ENCODE assay signal across 9 cellular contexts in the genomic region with DNA sequence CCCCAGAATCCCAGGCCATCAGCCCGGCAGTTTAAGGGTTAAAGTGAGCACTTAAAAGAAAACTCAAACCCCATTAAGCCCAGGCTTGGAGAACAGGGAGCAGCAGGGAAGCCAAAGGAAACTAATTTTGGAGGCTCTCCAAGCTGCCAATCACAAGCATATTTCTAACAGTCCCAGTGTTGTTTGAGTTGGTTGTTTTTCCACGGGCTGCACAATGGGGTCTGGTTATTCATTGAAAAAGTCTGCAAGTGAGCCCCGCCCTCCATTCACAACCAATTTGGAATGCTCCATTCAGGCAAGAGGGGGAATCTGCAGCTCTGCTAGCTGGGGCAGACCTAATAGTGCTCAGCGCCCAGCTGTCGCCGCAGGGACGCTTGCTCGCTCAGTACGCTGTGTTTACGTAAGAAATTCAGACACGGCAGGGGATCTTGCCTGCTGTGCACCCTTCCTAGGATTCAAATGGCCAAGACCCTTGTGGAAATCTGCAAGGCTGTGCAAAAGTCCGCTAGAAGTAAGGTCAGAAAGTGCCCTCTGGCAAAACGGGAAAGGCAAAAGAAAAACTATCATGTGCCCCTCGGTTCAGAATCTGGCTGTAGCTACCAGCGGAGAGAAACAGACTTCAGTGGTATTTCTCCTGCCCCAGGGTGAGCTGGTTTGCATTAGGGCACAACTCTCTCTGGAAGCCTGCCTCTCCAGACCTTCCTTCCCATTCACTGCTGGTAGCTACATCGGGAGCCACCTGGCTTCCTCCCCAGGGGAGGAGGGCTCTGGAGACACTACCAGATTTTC. TPM values are rescaled to one million over a fixed set of nuclear protein-coding genes. Genes with fewer than 3 reads are reported as not detected.
DNase-seq lines count a peak whose midpoint lies in the region; ATAC-seq and TF ChIP-seq lines count a peak whose summit lies in the region.
"Had no signal": no experiment of that assay in that cellular context is flagged by ENCODE, and none has a peak within 500 bp of the region (broad histone marks: within the 10 kb centered on the region; RNA-seq: fewer than 3 reads in every experiment).

No MANE protein-coding gene starts in this region.

- H3K4me1 ChIP-seq in muscle layer of duodenum (ENCODE audit: control insufficient read depth in 1 of 2, insufficient read depth in 2 of 2, low read length in 2 of 2) (peaks cover 11 to 28% of the 10 kb centered on the region in 2 donors), aorta (ENCODE audit: control insufficient read depth in 1 of 2, insufficient read depth in 2 of 2, low read length in 2 of 2) (no peaks in the 10 kb centered on the region)

- H3K9me3 ChIP-seq in muscle layer of duodenum (ENCODE audit: control insufficient read depth in 1 of 2, low read length in 2 of 2) (no peaks in the 10 kb centered on the region), aorta (ENCODE audit: control insufficient read depth, low read length) (no peaks in the 10 kb centered on the region)

- no peaks in the 10 kb centered on the region for H3K36me3 ChIP-seq in muscle layer of duodenum (ENCODE audit: control insufficient read depth in 1 of 2, insufficient read depth in 2 of 2, low read length in 2 of 2)
- H3K36me3 ChIP-seq in aorta (ENCODE audit: control insufficient read depth in 1 of 2, insufficient read depth in 2 of 2, low read length in 1 of 2): no peaks in the 10 kb centered on the region

- no peaks in the 10 kb centered on the region for H3K27me3 ChIP-seq in muscle layer of duodenum (ENCODE audit: low read depth, low read length)
- H3K27me3 ChIP-seq in aorta (ENCODE audit: control insufficient read depth in 1 of 2, insufficient read depth in 2 of 2, low read length in 1 of 2): no peaks in the 10 kb centered on the region

- no peak overlapping the region for H3K27ac ChIP-seq in muscle layer of duodenum (ENCODE audit: low read length)
- H3K27ac ChIP-seq in aorta (ENCODE audit: low read depth in 1 of 2, low read length in 2 of 2): peak overlapping the region in 1 of 2 donors; percentile 32

- H3K4me3 ChIP-seq in fibroblast of pulmonary artery (replicated peaks; ENCODE audit: low read depth, low read length) (peak overlapping the region; percentile 54), muscle layer of duodenum (ENCODE audit: low read depth in 1 of 2, low read length in 2 of 2) (peak overlapping the region; percentile 18 to 58), aorta (ENCODE audit: low read length in 2 of 2) (peak overlapping the region; percentile 18 to 53)

- ATAC-seq in SK-N-SH treated with all-trans-retinoic acid at 6 μM for 48 hours (peak; percentile 88), aorta (ENCODE audit: low FRiP score) (peak; percentile 79), HG03196 (IDR thresholded peaks at IDR 0.05; ENCODE audit: unreplicated experiment) (no peak), GM18867 (IDR thresholded peaks at IDR 0.05; ENCODE audit: unreplicated experiment) (no peak)

- intact Hi-C loops in aorta (cut with DNase I): no loop called here

- peak; percentile 99 for DNase-seq in COLO829 (ENCODE audit: low spot score)
- DNase-seq in MV-4-11 (lab: John Stamatoyannopoulos, UW): peak; percentile 28
- peak; percentile 94 for DNase-seq in fibroblast of pulmonary artery (ENCODE audit: low read depth)
- DNase-seq in aorta: peak; percentile 58 to 75
- DNase-seq: naive thymus-derived CD8-positive, alpha-beta T cell had no signal

- 0% methylated on average over 16 of the region's 16 CpGs for WGBS in aorta, 2 donors

- TF ChIP-seq CTCF in fibroblast of pulmonary artery (IDR thresholded peaks at IDR 0.05; ENCODE audit: low read length, missing control alignments): no peak

TF ChIP-seq in SK-N-SH treated with all-trans-retinoic acid at 6 μM for 48 hours, 23 proteins besides CTCF, POLR2A, EP300 and RAD21 (continues in another document):
- TF ChIP-seq, protein P1, sequence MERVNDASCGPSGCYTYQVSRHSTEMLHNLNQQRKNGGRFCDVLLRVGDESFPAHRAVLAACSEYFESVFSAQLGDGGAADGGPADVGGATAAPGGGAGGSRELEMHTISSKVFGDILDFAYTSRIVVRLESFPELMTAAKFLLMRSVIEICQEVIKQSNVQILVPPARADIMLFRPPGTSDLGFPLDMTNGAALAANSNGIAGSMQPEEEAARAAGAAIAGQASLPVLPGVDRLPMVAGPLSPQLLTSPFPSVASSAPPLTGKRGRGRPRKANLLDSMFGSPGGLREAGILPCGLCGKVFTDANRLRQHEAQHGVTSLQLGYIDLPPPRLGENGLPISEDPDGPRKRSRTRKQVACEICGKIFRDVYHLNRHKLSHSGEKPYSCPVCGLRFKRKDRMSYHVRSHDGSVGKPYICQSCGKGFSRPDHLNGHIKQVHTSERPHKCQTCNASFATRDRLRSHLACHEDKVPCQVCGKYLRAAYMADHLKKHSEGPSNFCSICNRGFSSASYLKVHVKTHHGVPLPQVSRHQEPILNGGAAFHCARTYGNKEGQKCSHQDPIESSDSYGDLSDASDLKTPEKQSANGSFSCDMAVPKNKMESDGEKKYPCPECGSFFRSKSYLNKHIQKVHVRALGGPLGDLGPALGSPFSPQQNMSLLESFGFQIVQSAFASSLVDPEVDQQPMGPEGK (CRISPR knock-in tag; IDR thresholded peaks at IDR 0.05; ENCODE audit: borderline replicate concordance): no peak
- TF ChIP-seq ZFP3 (CRISPR knock-in tag; IDR thresholded peaks at IDR 0.05) (no peak), ZNF565 (CRISPR knock-in tag; conservative IDR thresholded peaks at IDR 0.05; ENCODE audit: low read depth) (no peak), RARB (CRISPR knock-in tag; IDR thresholded peaks at IDR 0.05) (no peak), SNAI2 (CRISPR knock-in tag; IDR thresholded peaks at IDR 0.05) (no peak), ZFP30 (CRISPR knock-in tag; IDR thresholded peaks at IDR 0.05) (no peak), ARNTL (CRISPR knock-in tag; IDR thresholded peaks at IDR 0.05; ENCODE audit: borderline replicate concordance, low read depth) (no peak), GLIS3 (CRISPR knock-in tag; IDR thresholded peaks at IDR 0.05) (no peak), ZNF70 (CRISPR knock-in tag; IDR thresholded peaks at IDR 0.05) (no peak), ESRRG (CRISPR knock-in tag; IDR thresholded peaks at IDR 0.05) (no peak), TOX (CRISPR knock-in tag; IDR thresholded peaks at IDR 0.05; ENCODE audit: borderline replicate concordance) (no peak), ISL1 (CRISPR knock-in tag; IDR thresholded peaks at IDR 0.05) (0 out of 2 replicates have a peak, but pooled peaks have one; percentile 20), TCF4 (CRISPR knock-in tag; IDR thresholded peaks at IDR 0.05; ENCODE audit: borderline replicate concordance) (peak; percentile 56; the same call in 1 of the 2 replicates)
- TF ChIP-seq, protein P2, sequence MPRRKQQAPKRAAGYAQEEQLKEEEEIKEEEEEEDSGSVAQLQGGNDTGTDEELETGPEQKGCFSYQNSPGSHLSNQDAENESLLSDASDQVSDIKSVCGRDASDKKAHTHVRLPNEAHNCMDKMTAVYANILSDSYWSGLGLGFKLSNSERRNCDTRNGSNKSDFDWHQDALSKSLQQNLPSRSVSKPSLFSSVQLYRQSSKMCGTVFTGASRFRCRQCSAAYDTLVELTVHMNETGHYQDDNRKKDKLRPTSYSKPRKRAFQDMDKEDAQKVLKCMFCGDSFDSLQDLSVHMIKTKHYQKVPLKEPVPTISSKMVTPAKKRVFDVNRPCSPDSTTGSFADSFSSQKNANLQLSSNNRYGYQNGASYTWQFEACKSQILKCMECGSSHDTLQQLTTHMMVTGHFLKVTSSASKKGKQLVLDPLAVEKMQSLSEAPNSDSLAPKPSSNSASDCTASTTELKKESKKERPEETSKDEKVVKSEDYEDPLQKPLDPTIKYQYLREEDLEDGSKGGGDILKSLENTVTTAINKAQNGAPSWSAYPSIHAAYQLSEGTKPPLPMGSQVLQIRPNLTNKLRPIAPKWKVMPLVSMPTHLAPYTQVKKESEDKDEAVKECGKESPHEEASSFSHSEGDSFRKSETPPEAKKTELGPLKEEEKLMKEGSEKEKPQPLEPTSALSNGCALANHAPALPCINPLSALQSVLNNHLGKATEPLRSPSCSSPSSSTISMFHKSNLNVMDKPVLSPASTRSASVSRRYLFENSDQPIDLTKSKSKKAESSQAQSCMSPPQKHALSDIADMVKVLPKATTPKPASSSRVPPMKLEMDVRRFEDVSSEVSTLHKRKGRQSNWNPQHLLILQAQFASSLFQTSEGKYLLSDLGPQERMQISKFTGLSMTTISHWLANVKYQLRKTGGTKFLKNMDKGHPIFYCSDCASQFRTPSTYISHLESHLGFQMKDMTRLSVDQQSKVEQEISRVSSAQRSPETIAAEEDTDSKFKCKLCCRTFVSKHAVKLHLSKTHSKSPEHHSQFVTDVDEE (CRISPR knock-in tag; IDR thresholded peaks at IDR 0.05): 0 out of 2 replicates have a peak, but pooled peaks have one; percentile 18
- TF ChIP-seq, protein P3, sequence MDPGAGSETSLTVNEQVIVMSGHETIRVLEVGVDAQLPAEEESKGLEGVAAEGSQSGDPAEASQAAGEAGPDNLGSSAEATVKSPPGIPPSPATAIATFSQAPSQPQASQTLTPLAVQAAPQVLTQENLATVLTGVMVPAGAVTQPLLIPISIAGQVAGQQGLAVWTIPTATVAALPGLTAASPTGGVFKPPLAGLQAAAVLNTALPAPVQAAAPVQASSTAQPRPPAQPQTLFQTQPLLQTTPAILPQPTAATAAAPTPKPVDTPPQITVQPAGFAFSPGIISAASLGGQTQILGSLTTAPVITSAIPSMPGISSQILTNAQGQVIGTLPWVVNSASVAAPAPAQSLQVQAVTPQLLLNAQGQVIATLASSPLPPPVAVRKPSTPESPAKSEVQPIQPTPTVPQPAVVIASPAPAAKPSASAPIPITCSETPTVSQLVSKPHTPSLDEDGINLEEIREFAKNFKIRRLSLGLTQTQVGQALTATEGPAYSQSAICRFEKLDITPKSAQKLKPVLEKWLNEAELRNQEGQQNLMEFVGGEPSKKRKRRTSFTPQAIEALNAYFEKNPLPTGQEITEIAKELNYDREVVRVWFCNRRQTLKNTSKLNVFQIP (CRISPR knock-in tag; IDR thresholded peaks at IDR 0.05; ENCODE audit: borderline replicate concordance, low read depth): no peak
- TF ChIP-seq, protein P4, sequence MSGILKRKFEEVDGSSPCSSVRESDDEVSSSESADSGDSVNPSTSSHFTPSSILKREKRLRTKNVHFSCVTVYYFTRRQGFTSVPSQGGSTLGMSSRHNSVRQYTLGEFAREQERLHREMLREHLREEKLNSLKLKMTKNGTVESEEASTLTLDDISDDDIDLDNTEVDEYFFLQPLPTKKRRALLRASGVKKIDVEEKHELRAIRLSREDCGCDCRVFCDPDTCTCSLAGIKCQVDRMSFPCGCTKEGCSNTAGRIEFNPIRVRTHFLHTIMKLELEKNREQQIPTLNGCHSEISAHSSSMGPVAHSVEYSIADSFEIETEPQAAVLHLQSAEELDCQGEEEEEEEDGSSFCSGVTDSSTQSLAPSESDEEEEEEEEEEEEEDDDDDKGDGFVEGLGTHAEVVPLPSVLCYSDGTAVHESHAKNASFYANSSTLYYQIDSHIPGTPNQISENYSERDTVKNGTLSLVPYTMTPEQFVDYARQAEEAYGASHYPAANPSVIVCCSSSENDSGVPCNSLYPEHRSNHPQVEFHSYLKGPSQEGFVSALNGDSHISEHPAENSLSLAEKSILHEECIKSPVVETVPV (CRISPR knock-in tag; IDR thresholded peaks at IDR 0.05): no peak

RNA-seq across cellular contexts. Expression of a gene that starts 11.0 kb away (rescaled TPM):
- total RNA-seq in aorta: 10 to 100 TPM; 25.5 to 34.0 TPM
- polyA plus RNA-seq in aorta: 1 to 10 TPM; 7.6 to 8.7 TPM

Comparison
In these comparisons a context has a peak if more than half of its experiments do, and no peak if none do; other contexts are left out.
1. DNase-seq: peak in every context shown above with its lines; median percentile 99 in COLO829; 94 in fibroblast of pulmonary artery; 66 in aorta; 28 in MV-4-11.
2. ATAC-seq: peak in SK-N-SH treated with all-trans-retinoic acid at 6 μM for 48 hours (single experiment) and aorta (single experiment); none in HG03196 (single experiment) and GM18867 (single experiment).
3. Peak in every context shown above with its lines, with median percentiles within 50 percentile points of each other: H3K4me3 ChIP-seq.